ENCODE assay signal across 10 cellular contexts in genomic region chr2:20288941-20289340, GRCh38.
DNase-seq lines count a peak whose midpoint lies in the region; ATAC-seq and TF ChIP-seq lines count a peak whose summit lies in the region.
"Had no signal": no experiment of that assay in that cellular context is flagged by ENCODE, and none has a peak within 500 bp of the region (broad histone marks: within the 10 kb centered on the region; RNA-seq: fewer than 3 reads in every experiment).

No MANE protein-coding gene starts in this region.

- H2AFZ ChIP-seq in HCT116 (ENCODE audit: low read depth, low read length, poor library complexity, severe bottlenecking) (no peak overlapping the region), mammary epithelial cell (ENCODE audit: low read depth, low read length) (no peak overlapping the region)

- H3K4me3 ChIP-seq in HCT116 (replicated peaks in 1 of 2; ENCODE audit: low read depth in 1 of 2, low read length in 2 of 2) (peak overlapping the region in 1 of 2 experiments; percentile 29; a peak in 3 of 4 replicates), mammary epithelial cell (replicated peaks in 1 of 3; ENCODE audit: insufficient read depth in 1 of 3, low read depth in 2 of 3, low read length in 3 of 3) (no peak overlapping the region), kidney epithelial cell (ENCODE audit: low read depth, low read length) (no peak overlapping the region)

- BruUV-seq in HCT116 (replicated peaks; lab: Mats Ljungman, UMichigan) (no TSS peak), mammary epithelial cell (replicated peaks; lab: Mats Ljungman, UMichigan) (no TSS peak)

- no peak for TF ChIP-seq RAD21 in HCT116 (IDR thresholded peaks at IDR 0.05; ENCODE audit: low read depth)

- H3K27me3 ChIP-seq in HCT116 (ENCODE audit: insufficient read depth, low read length) (no peaks in the 10 kb centered on the region), mammary epithelial cell (ENCODE audit: insufficient read depth, low read length) (no peaks in the 10 kb centered on the region), kidney epithelial cell (ENCODE audit: control insufficient read depth, insufficient read depth, low read length) (no peaks in the 10 kb centered on the region)

- TF ChIP-seq CTCF in HCT116 (IDR thresholded peaks at IDR 0.05 in 2 of 3, conservative IDR thresholded peaks at IDR 0.05 in 1 of 3; ENCODE audit: borderline replicate concordance in 1 of 3, insufficient read depth in 1 of 3, low read depth in 2 of 3, low read length in 2 of 3) (no peak), mammary epithelial cell (conservative IDR thresholded peaks at IDR 0.05 in 1 of 2, IDR thresholded peaks at IDR 0.05 in 1 of 2; ENCODE audit: extremely low read depth in 1 of 2, insufficient read depth in 1 of 2, low read depth in 1 of 2, low read length in 2 of 2) (no peak), kidney epithelial cell (IDR thresholded peaks at IDR 0.05; ENCODE audit: insufficient read depth, low read length, poor library complexity, severe bottlenecking) (no peak)

- WGBS in mammary epithelial cell (ENCODE audit: low coverage, missing lambda C conversion rate), result 44% methylated on average over 5 of the region's 5 CpGs

- TF ChIP-seq POLR2A in HCT116 (IDR thresholded peaks at IDR 0.05; ENCODE audit: borderline replicate concordance, extremely low read depth, insufficient read depth, insufficient read length), result no peak

- H4K20me1 ChIP-seq in HCT116 (ENCODE audit: insufficient read depth), result peaks cover 6% of the 10 kb centered on the region; the same call in 1 of the 2 replicates
- H4K20me1 ChIP-seq in mammary epithelial cell (ENCODE audit: insufficient read depth, low read length), result no peaks in the 10 kb centered on the region

- H3K4me2 ChIP-seq in HCT116 (ENCODE audit: low read length) (peak overlapping the region; percentile 71), mammary epithelial cell (ENCODE audit: insufficient read depth, low read depth, low read length) (peak overlapping the region; percentile 26)

- in situ Hi-C loops in mammary epithelial cell (cut with MboI; ENCODE audit: low sequenced_read_pairs in 2 of 2), result loop anchor here in 1 of 2 donors (10.0 kb wide), 1 partner anchor 184 kb away; no protein-coding TSS in a partner anchor

- dilution Hi-C loops in mammary epithelial cell (cut with HindIII; ENCODE audit: low sequenced_read_pairs), result no loop called here

- H3K36me3 ChIP-seq in HCT116 (ENCODE audit: control insufficient read depth in 1 of 2, insufficient read depth in 2 of 2, low read length in 2 of 2) (peaks cover 8 to 26% of the 10 kb centered on the region in 2 experiments; a peak in 2 of 4 replicates), mammary epithelial cell (ENCODE audit: insufficient read depth, low read length) (no peaks in the 10 kb centered on the region), kidney epithelial cell (ENCODE audit: control insufficient read depth, insufficient read depth, low read length) (no peaks in the 10 kb centered on the region)

- peak; percentile 77 for ATAC-seq in HCT116
- ATAC-seq in GM21447 (IDR thresholded peaks at IDR 0.05; ENCODE audit: unreplicated experiment), result no peak

- peak; percentile 57 for DNase-seq in A172 (ENCODE audit: low spot score)
- DNase-seq in HCT116 (ENCODE audit: low read depth, low spot score), result peak; percentile 66
- peak; percentile 46 for DNase-seq in mammary epithelial cell
- peak; percentile 4 for DNase-seq in kidney epithelial cell (ENCODE audit: low read depth)
- DNase-seq in activated CD4-positive, alpha-beta T cell treated with anti-CD3 and anti-CD28 coated beads, Interleukin-2, amount 50 U/mL, for 1 hour, result no peak
- DNase-seq in cardiac septum (ENCODE audit: low spot score), result no peak
- no peak for DNase-seq in NCI-H1417 (lab: John Stamatoyannopoulos, UW)
- DNase-seq: aorta, NCI-H446 had no signal

- H3K27ac ChIP-seq in HCT116 (ENCODE audit: low read depth, low read length) (peak overlapping the region; percentile 45; the same call in 1 of the 2 replicates), mammary epithelial cell (ENCODE audit: insufficient read depth, low read depth, low read length) (peak overlapping the region; percentile 63)

- CTCF ChIA-PET in HCT116 (lab: Charles Lee) (interaction anchor here (1.0 to 1.6 kb wide), 2 partner anchors 63 to 333 kb away, joined by 3 to 4 read pairs; no protein-coding TSS in a partner anchor), mammary epithelial cell (lab: Charles Lee; ENCODE audit: low non-redundant PET) (interaction anchor here (0.6 kb wide), 1 partner anchor 273 kb away, joined by 6 read pairs; no protein-coding TSS in a partner anchor)

- POLR2A ChIA-PET in HCT116 (lab: Charles Lee), result no interaction called here

- intact Hi-C loops in HCT116 (cut with micrococcal nuclease) (no loop called here), mammary epithelial cell (cut with micrococcal nuclease) (no loop called here), cardiac septum (cut with DNase I) (no loop called here)

- H3K9me2 ChIP-seq in HCT116 (ENCODE audit: insufficient read depth), result no peaks in the 10 kb centered on the region

- RAD21 ChIA-PET in HCT116 (lab: Charles Lee; ENCODE audit: low non-redundant PET in 1 of 2, low total read pairs in 2 of 2, uncharacterized antibody in 2 of 2, unreplicated experiment in 2 of 2), result no interaction called here

- H3K9ac ChIP-seq in HCT116 (ENCODE audit: low read length) (peak overlapping the region; percentile 64), mammary epithelial cell (ENCODE audit: insufficient read depth, low read length) (peak overlapping the region; percentile 2)

- peaks cover 72% of the 10 kb centered on the region for H3K79me2 ChIP-seq in HCT116 (ENCODE audit: insufficient read depth, low read length)
- peaks cover 41% of the 10 kb centered on the region for H3K79me2 ChIP-seq in mammary epithelial cell (ENCODE audit: insufficient read depth, low read length)

- no peaks in the 10 kb centered on the region for H3K9me3 ChIP-seq in HCT116 (ENCODE audit: control insufficient read depth in 1 of 2, insufficient read depth in 1 of 2, low read depth in 1 of 2, low read length in 2 of 2)
- H3K9me3 ChIP-seq in mammary epithelial cell (replicated peaks; ENCODE audit: insufficient read depth, low read length), result no peaks in the 10 kb centered on the region

- H3K4me1 ChIP-seq in HCT116 (ENCODE audit: control insufficient read depth in 1 of 2, insufficient read depth in 2 of 2, low read length in 2 of 2) (peaks cover 26 to 43% of the 10 kb centered on the region in 2 experiments), mammary epithelial cell (ENCODE audit: insufficient read depth, low read length) (peaks cover 19% of the 10 kb centered on the region)

TF ChIP-seq in HCT116, 20 proteins besides CTCF, POLR2A, EP300 and RAD21 (continues in another document):
- no peak for TF ChIP-seq YY1 (IDR thresholded peaks at IDR 0.05; ENCODE audit: extremely low read depth, insufficient replicate concordance, low read depth, low read length)
- TF ChIP-seq CBX3 (IDR thresholded peaks at IDR 0.05; ENCODE audit: low read depth), result 0 out of 2 replicates have a peak, but pooled peaks have one; percentile 26
- TF ChIP-seq SP1 (IDR thresholded peaks at IDR 0.05; ENCODE audit: low read depth), result peak; percentile 52; the same call in 1 of the 2 replicates
- peak; percentile 52; the same call in 1 of the 2 replicates for TF ChIP-seq EGR1 (IDR thresholded peaks at IDR 0.05; ENCODE audit: low read depth)
- no peak for TF ChIP-seq TCF7L2 (IDR thresholded peaks at IDR 0.05; ENCODE audit: borderline replicate concordance, extremely low read depth, insufficient read depth, insufficient read length)
- peak; percentile 66 for TF ChIP-seq JUND (IDR thresholded peaks at IDR 0.05)
- TF ChIP-seq EZH2 (IDR thresholded peaks at IDR 0.05), result no peak
- TF ChIP-seq FOSL1 (IDR thresholded peaks at IDR 0.05; ENCODE audit: low read depth), result peak; percentile 74
- TF ChIP-seq ZNF274 (IDR thresholded peaks at IDR 0.05; ENCODE audit: low read depth, low read length), result no peak
- no peak for TF ChIP-seq ATF3 (IDR thresholded peaks at IDR 0.05)
- no peak for TF ChIP-seq REST (IDR thresholded peaks at IDR 0.05; ENCODE audit: low read depth)
- TF ChIP-seq EZH2phosphoT487 (IDR thresholded peaks at IDR 0.05; ENCODE audit: borderline replicate concordance), result no peak
- TF ChIP-seq MAX (IDR thresholded peaks at IDR 0.05), result peak; percentile 47
- no peak for TF ChIP-seq ELF1 (IDR thresholded peaks at IDR 0.05; ENCODE audit: borderline replicate concordance, low read depth)
- no peak for TF ChIP-seq CEBPB (IDR thresholded peaks at IDR 0.05; ENCODE audit: low read depth)
- no peak for TF ChIP-seq SRF (IDR thresholded peaks at IDR 0.05; ENCODE audit: low read depth)

Comparison
In these comparisons a context has a peak if more than half of its experiments do, and no peak if none do; other contexts are left out.
1. DNase-seq: peak in A172 (single experiment), HCT116 (single experiment), mammary epithelial cell (single experiment) and kidney epithelial cell (single experiment); none in activated CD4-positive, alpha-beta T cell treated with anti-CD3 and anti-CD28 coated beads, Interleukin-2, amount 50 U/mL, for 1 hour (single experiment), cardiac septum (single experiment) and NCI-H1417 (0 of 3).